ENCODE assay signal across 24 cellular contexts in the genomic region with DNA sequence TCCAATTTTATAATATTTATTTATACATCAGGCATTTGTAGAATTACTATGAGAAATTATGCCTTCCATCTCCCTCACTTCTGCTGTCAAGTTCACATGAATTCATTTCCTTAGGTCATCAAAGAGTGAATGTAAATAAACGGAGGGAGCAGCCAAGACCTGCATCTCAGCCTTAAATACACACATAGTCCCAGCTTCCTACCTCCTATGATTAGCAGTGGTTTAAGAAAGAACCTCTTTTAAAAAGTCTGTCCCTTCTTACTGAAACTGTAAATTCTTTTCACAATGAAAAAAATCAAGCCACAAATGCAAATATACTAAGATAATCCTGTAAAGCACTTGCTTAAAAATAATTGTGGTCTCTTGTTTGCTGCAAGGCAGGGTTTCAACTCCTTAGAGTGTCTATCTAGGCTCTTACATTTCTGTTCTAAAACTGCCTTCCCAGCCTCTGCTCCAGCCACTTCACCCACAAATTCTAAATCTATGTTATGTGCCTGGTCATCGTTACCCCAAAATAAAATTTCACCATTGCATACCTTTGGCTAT.
"Had no signal": no experiment of that assay in that cellular context is flagged by ENCODE, and none has a peak within 500 bp of the region (broad histone marks: within the 10 kb centered on the region; RNA-seq: fewer than 3 reads in every experiment).

No MANE protein-coding gene starts in this region.

- H3K27me3 ChIP-seq: adrenal gland, body of pancreas, breast epithelium had no signal

- H3K36me3 ChIP-seq: adrenal gland, breast epithelium, WERI-Rb-1 had no signal

- ATAC-seq: activated CD8-positive, alpha-beta T cell treated with anti-CD3 and anti-CD28 coated beads, Interleukin-2, amount 10 ng/mL, durations not matched to agents 7 days and 5 days; activated naive CD4-positive, alpha-beta T cell treated with anti-CD3 and anti-CD28 coated beads, Interleukin-2, amount 50 U/mL, for 72 hours; activated T-cell treated with anti-CD3 and anti-CD28 coated beads, Interleukin-2, amount 50 U/mL, for 4 hours; body of pancreas; K562; Right ventricle myocardium inferior had no signal

- H3K4me1 ChIP-seq: adrenal gland, body of pancreas, breast epithelium had no signal

- DNase-seq: activated CD4-positive, alpha-beta T cell treated with anti-CD3 and anti-CD28 coated beads, Interleukin-2, amount 10 ng/mL, durations not matched to agents 24 days and 14 days; activated CD4-positive, alpha-beta T cell treated with anti-CD3 and anti-CD28 coated beads, Interleukin-2, amount 50 U/mL, for 4 hours; activated CD8-positive, alpha-beta T cell treated with anti-CD3 and anti-CD28 coated beads, Interleukin-2, amount 10 ng/mL, durations not matched to agents 7 days and 5 days; activated gamma-delta T cell treated with Interleukin-2 at 50 U/mL for 16 hours; activated naive CD4-positive, alpha-beta T cell treated with anti-CD3 and anti-CD28 coated beads for 36 hours; activated T-cell treated with anti-CD3 and anti-CD28 coated beads for 4 hours; activated T-cell treated with anti-CD3 and anti-CD28 coated beads, Interleukin-2, amount 50 U/mL, for 4 hours; adrenal gland; body of pancreas; cerebellar nuclear complex; Karpas-422; NCI-H1092 treated with DMSO at 0.1 percent for 48 hours; NCI-H187; NCI-H2081 treated with DMSO at 0.1 percent for 48 hours; NCI-H524; NCI-H82; PC-9; T1000; WERI-Rb-1 had no signal

- H3K4me3 ChIP-seq: adrenal gland, body of pancreas, breast epithelium, K562, PC-9 had no signal

- H2AFZ ChIP-seq: PC-9 had no signal

- H3K27ac ChIP-seq: adrenal gland, body of pancreas, breast epithelium, PC-9, RWPE1, WERI-Rb-1 had no signal

- H3K4me2 ChIP-seq: PC-9 had no signal

- H3K9me3 ChIP-seq: adrenal gland, body of pancreas, breast epithelium had no signal
